Comparison of ENCODE assay signal across 8 cellular contexts in genomic region chr2:8456149-8457091, GRCh38.
A peak's percentile ranks its signal among the peaks of the same experiment; 100 is the strongest.
DNase-seq lines count a peak whose midpoint lies in the region; ATAC-seq, FAIRE-seq and TF ChIP-seq lines count a peak whose summit lies in the region.

No MANE protein-coding gene starts in this region.

- no peaks in the 10 kb centered on the region for H3K27me3 ChIP-seq in CD8-positive, alpha-beta T cell (ENCODE audit: insufficient read depth, low read length)
- H3K27me3 ChIP-seq in mucosa of rectum (ENCODE audit: control insufficient read depth in 2 of 2, insufficient read depth in 2 of 2, low read length in 2 of 2) (no peaks in the 10 kb centered on the region), esophagus muscularis mucosa (peaks cover 0 to 32% (median 0%) of the 10 kb centered on the region in 4 donors)

- H3K36me3 ChIP-seq in CD8-positive, alpha-beta T cell (ENCODE audit: insufficient read depth, low read length) = no peaks in the 10 kb centered on the region
- no peaks in the 10 kb centered on the region for H3K36me3 ChIP-seq in mucosa of rectum (ENCODE audit: control insufficient read depth in 2 of 2, insufficient read depth in 2 of 2, low read length in 2 of 2)
- H3K36me3 ChIP-seq in esophagus muscularis mucosa = no peaks in the 10 kb centered on the region
- no peaks in the 10 kb centered on the region for H3K36me3 ChIP-seq in kidney (ENCODE audit: control insufficient read depth in 1 of 2, insufficient read depth in 2 of 2, low read length in 2 of 2)

- WGBS in esophagus muscularis mucosa = 86% methylated on average over 36 of the region's 41 CpGs

- H3K27me3 Mint-ChIP-seq in CD8-positive, alpha-beta T cell (ENCODE audit: low read depth) = peaks cover 16% of the 10 kb centered on the region
- H3K27me3 Mint-ChIP-seq in activated T-cell treated with anti-CD3 and anti-CD28 coated beads, Interleukin-2, amount 50 U/mL, for 24 hours = peaks cover 14% of the 10 kb centered on the region

- TF ChIP-seq EP300 in esophagus muscularis mucosa (IDR thresholded peaks at IDR 0.05) = no peak

- FAIRE-seq in kidney (lab: Jason Lieb, UNC) = no peak

- peaks cover 29% of the 10 kb centered on the region for H3K4me1 Mint-ChIP-seq in CD8-positive, alpha-beta T cell (ENCODE audit: low read depth)
- H3K4me1 Mint-ChIP-seq in activated T-cell treated with anti-CD3 and anti-CD28 coated beads, Interleukin-2, amount 50 U/mL, for 24 hours (ENCODE audit: low read depth) = peaks cover 47% of the 10 kb centered on the region

- no peak overlapping the region for H3K27ac ChIP-seq in CD8-positive, alpha-beta T cell (ENCODE audit: low read depth, low read length)
- H3K27ac ChIP-seq in mucosa of rectum (ENCODE audit: low read depth in 2 of 2, low read length in 2 of 2) (peak overlapping the region; percentile 58 to 74), esophagus muscularis mucosa (replicated peaks in 1 of 4) (no peak overlapping the region), kidney (ENCODE audit: low read depth in 2 of 2, low read length in 2 of 2) (no peak overlapping the region)

- H3K27ac Mint-ChIP-seq in CD8-positive, alpha-beta T cell = peak overlapping the region; percentile 86
- peak overlapping the region; percentile 94 for H3K27ac Mint-ChIP-seq in activated T-cell treated with anti-CD3 and anti-CD28 coated beads, Interleukin-2, amount 50 U/mL, for 24 hours

- H3K36me3 Mint-ChIP-seq in CD8-positive, alpha-beta T cell = no peaks in the 10 kb centered on the region
- H3K36me3 Mint-ChIP-seq in activated T-cell treated with anti-CD3 and anti-CD28 coated beads, Interleukin-2, amount 50 U/mL, for 24 hours (ENCODE audit: low read depth) = no peaks in the 10 kb centered on the region

- no peak for TF ChIP-seq POLR2A in esophagus muscularis mucosa (IDR thresholded peaks at IDR 0.05; ENCODE audit: low read depth)

- H3K4me1 ChIP-seq in CD8-positive, alpha-beta T cell (ENCODE audit: insufficient read depth, low read length) = peaks cover 20% of the 10 kb centered on the region
- peaks cover 7 to 28% of the 10 kb centered on the region in 2 donors for H3K4me1 ChIP-seq in mucosa of rectum (ENCODE audit: control insufficient read depth in 2 of 2, insufficient read depth in 2 of 2, low read length in 2 of 2)
- H3K4me1 ChIP-seq in esophagus muscularis mucosa = peaks cover 0 to 12% (median 10%) of the 10 kb centered on the region in 4 donors
- H3K4me1 ChIP-seq in kidney (ENCODE audit: control insufficient read depth in 1 of 2, insufficient read depth in 1 of 2, low read depth in 1 of 2, low read length in 2 of 2) = no peaks in the 10 kb centered on the region

- intact Hi-C loops in CD8-positive, alpha-beta T cell (cut with DNase I, micrococcal nuclease) = loop anchor here (1.0 to 10.0 kb wide), 6 partner anchors 32 to 892 kb away; partner anchors contain the start of gene ID2 (in 1 of the 2)
- intact Hi-C loops in esophagus muscularis mucosa (cut with DNase I) = no loop called here
- intact Hi-C loops in kidney (cut with DNase I) = no loop called here

- H3K4me3 Mint-ChIP-seq in CD8-positive, alpha-beta T cell = peak overlapping the region; percentile 86
- H3K4me3 Mint-ChIP-seq in activated T-cell treated with anti-CD3 and anti-CD28 coated beads, Interleukin-2, amount 50 U/mL, for 24 hours = peak overlapping the region; percentile 66

- CTCF ChIA-PET in CD8-positive, alpha-beta T cell (lab: Charles Lee) = interaction anchor here (0.9 kb wide), 1 partner anchor 16 kb away, joined by 3 read pairs; no protein-coding TSS in a partner anchor

- DNase-seq in CD8-positive, alpha-beta T cell = peak in 5 of 7 experiments; percentile 32 to 65 (median 47)
- peak; percentile 72 for DNase-seq in activated T-cell treated with anti-CD3 and anti-CD28 coated beads, Interleukin-2, amount 50 U/mL, for 24 hours
- DNase-seq in esophagus muscularis mucosa (ENCODE audit: extremely low spot score) (no peak), inferior parietal cortex (ENCODE audit: extremely low spot score) (no peak), kidney (no peak), DMS 273 treated with DMSO at 0.1 percent for 48 hours (lab: John Stamatoyannopoulos, UW) (no peak)

- no peak for TF ChIP-seq CTCF in CD8-positive, alpha-beta T cell (IDR thresholded peaks at IDR 0.05)
- TF ChIP-seq CTCF in esophagus muscularis mucosa (IDR thresholded peaks at IDR 0.05) (no peak), kidney (IDR thresholded peaks at IDR 0.05; ENCODE audit: borderline replicate concordance, extremely low read depth, insufficient read depth) (no peak)

- no peaks in the 10 kb centered on the region for H3K9me3 ChIP-seq in CD8-positive, alpha-beta T cell (ENCODE audit: low read length)
- H3K9me3 ChIP-seq in mucosa of rectum (ENCODE audit: control insufficient read depth in 2 of 2, low read length in 2 of 2) (no peaks in the 10 kb centered on the region), esophagus muscularis mucosa (no peaks in the 10 kb centered on the region), kidney (ENCODE audit: control insufficient read depth in 1 of 2, low read length in 2 of 2) (no peaks in the 10 kb centered on the region)

- peak overlapping the region in 1 of 2 donors; percentile 42 for H3K9ac ChIP-seq in mucosa of rectum (ENCODE audit: low read depth in 1 of 2, low read length in 2 of 2)
- H3K9ac ChIP-seq in kidney (ENCODE audit: low read length in 2 of 2) = no peak overlapping the region

- ATAC-seq in CD8-positive, alpha-beta T cell = peak; percentile 70
- peak; percentile 63 for ATAC-seq in HG02943 (IDR thresholded peaks at IDR 0.05; ENCODE audit: low read depth, unreplicated experiment)

- POLR2A ChIA-PET in CD8-positive, alpha-beta T cell (lab: Charles Lee) = no interaction called here

- H3K4me3 ChIP-seq in CD8-positive, alpha-beta T cell (ENCODE audit: low read depth, low read length) = peak overlapping the region; percentile 36
- H3K4me3 ChIP-seq in mucosa of rectum (ENCODE audit: low read length in 2 of 2) (no peak overlapping the region), esophagus muscularis mucosa (peak overlapping the region in 2 of 4 donors; percentile 13 to 16), kidney (ENCODE audit: low read length in 2 of 2) (peak overlapping the region in 1 of 2 donors; percentile 30)

- H3K9me3 Mint-ChIP-seq in CD8-positive, alpha-beta T cell = no peaks in the 10 kb centered on the region
- no peaks in the 10 kb centered on the region for H3K9me3 Mint-ChIP-seq in activated T-cell treated with anti-CD3 and anti-CD28 coated beads, Interleukin-2, amount 50 U/mL, for 24 hours

Comparison
In these comparisons a context has a peak if more than half of its experiments do, and no peak if none do; other contexts are left out.
1. DNase-seq: peak in CD8-positive, alpha-beta T cell (5 of 7) and activated T-cell treated with anti-CD3 and anti-CD28 coated beads, Interleukin-2, amount 50 U/mL, for 24 hours (single experiment); none in esophagus muscularis mucosa (single experiment), inferior parietal cortex (single experiment), kidney (single experiment) and DMS 273 treated with DMSO at 0.1 percent for 48 hours (single experiment).
2. H3K27ac ChIP-seq: peak in mucosa of rectum (2 of 2); none in CD8-positive, alpha-beta T cell (single experiment), esophagus muscularis mucosa (0 of 4) and kidney (0 of 2).
3. intact Hi-C loops: an anchor here in CD8-positive, alpha-beta T cell (1.0 to 10.0 kb wide); none called in esophagus muscularis mucosa and kidney.